In the genomic region with DNA sequence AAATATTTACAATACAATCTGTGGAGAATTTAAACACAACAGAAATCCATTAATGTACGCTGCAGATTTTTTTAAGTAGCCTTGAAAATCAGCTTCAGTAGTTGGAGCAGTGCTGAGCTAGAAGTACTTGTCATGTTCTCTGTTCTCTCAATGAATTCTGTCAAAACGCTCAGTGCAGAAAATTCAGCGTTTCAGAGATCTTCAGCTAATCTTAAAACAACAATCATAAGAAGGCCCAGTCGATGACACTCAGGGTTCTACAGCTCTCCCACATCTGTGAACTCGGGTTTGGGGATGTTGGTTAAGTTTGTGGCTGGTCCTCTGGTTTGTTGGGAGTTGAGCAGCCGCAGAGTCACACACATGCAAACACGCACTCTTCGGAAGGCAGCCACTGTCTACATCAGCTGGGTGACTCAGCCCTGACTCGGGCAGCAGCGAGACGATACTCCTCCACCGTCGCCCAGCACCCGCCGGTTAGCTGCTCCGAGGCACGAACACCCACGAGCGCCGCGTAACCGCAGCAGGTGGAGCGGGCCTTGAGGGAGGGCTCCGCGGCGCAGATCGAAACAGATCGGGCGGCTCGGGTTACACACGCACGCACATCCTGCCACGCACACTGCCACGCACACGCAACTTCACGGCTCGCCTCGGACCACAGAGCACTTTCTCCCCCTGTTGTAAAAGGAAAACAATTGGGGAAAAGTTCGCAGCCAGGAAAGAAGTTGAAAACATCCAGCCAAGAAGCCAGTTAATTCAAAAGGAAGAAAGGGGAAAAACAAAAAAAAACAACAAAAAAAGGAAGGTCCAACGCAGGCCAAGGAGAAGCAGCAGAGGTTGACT, we compare ENCODE assay signal across 1 cellular context.
TF ChIP-seq lines count a peak whose summit lies in the region.

No MANE protein-coding gene starts in this region.

TF ChIP-seq in HepG2, 621 proteins besides CTCF, POLR2A, EP300 and RAD21 (continued from another document and continues in another):
- TF ChIP-seq, protein P1, sequence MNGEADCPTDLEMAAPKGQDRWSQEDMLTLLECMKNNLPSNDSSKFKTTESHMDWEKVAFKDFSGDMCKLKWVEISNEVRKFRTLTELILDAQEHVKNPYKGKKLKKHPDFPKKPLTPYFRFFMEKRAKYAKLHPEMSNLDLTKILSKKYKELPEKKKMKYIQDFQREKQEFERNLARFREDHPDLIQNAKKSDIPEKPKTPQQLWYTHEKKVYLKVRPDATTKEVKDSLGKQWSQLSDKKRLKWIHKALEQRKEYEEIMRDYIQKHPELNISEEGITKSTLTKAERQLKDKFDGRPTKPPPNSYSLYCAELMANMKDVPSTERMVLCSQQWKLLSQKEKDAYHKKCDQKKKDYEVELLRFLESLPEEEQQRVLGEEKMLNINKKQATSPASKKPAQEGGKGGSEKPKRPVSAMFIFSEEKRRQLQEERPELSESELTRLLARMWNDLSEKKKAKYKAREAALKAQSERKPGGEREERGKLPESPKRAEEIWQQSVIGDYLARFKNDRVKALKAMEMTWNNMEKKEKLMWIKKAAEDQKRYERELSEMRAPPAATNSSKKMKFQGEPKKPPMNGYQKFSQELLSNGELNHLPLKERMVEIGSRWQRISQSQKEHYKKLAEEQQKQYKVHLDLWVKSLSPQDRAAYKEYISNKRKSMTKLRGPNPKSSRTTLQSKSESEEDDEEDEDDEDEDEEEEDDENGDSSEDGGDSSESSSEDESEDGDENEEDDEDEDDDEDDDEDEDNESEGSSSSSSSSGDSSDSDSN (CRISPR knock-in tag; IDR thresholded peaks at IDR 0.05): peak; percentile 85
- TF ChIP-seq ZNF468 (CRISPR knock-in tag; IDR thresholded peaks at IDR 0.05) (no peak), HIVEP1 (CRISPR knock-in tag; IDR thresholded peaks at IDR 0.05) (no peak), TARDBP (CRISPR knock-in tag; IDR thresholded peaks at IDR 0.05) (no peak), SMAD3 (CRISPR knock-in tag; IDR thresholded peaks at IDR 0.05) (no peak), TBX2 (CRISPR knock-in tag; IDR thresholded peaks at IDR 0.05; ENCODE audit: borderline replicate concordance) (0 out of 2 replicates have a peak, but pooled peaks have one; percentile 13), GPN1 (CRISPR knock-in tag; IDR thresholded peaks at IDR 0.05; ENCODE audit: borderline replicate concordance) (no peak), ZNF446 (CRISPR knock-in tag; IDR thresholded peaks at IDR 0.05) (no peak), ZNF143 (CRISPR knock-in tag; IDR thresholded peaks at IDR 0.05) (no peak), CREB1 (IDR thresholded peaks at IDR 0.05) (no peak), CREB1 (CRISPR knock-in tag; IDR thresholded peaks at IDR 0.05) (no peak), RBM22 (optimal IDR thresholded peaks at IDR 0.05; ENCODE audit: low read length) (no peak), ZNF296 (CRISPR knock-in tag; conservative IDR thresholded peaks at IDR 0.05) (no peak), AGO1 (IDR thresholded peaks at IDR 0.05; ENCODE audit: low read depth, low read length, poor library complexity, severe bottlenecking) (peak; percentile 60), ZNF510 (CRISPR knock-in tag; IDR thresholded peaks at IDR 0.05; ENCODE audit: low read depth) (no peak), KMT2B (CRISPR knock-in tag; IDR thresholded peaks at IDR 0.05) (peak; percentile 63), POGZ (CRISPR knock-in tag; IDR thresholded peaks at IDR 0.05) (peak; percentile 44), CEBPB (IDR thresholded peaks at IDR 0.05; ENCODE audit: borderline replicate concordance, low read depth, low read length) (no peak), ZNF766 (CRISPR knock-in tag; IDR thresholded peaks at IDR 0.05; ENCODE audit: borderline replicate concordance) (no peak), FOSL2 (CRISPR knock-in tag; IDR thresholded peaks at IDR 0.05) (peak; percentile 89), ZNF550 (CRISPR knock-in tag; IDR thresholded peaks at IDR 0.05; ENCODE audit: borderline replicate concordance) (no peak), RORA (CRISPR knock-in tag; IDR thresholded peaks at IDR 0.05) (no peak), ZNF556 (CRISPR knock-in tag; IDR thresholded peaks at IDR 0.05; ENCODE audit: borderline replicate concordance) (no peak), EED (CRISPR knock-in tag; IDR thresholded peaks at IDR 0.05) (no peak), ZNF850 (CRISPR knock-in tag; conservative IDR thresholded peaks at IDR 0.05) (no peak), ASH2L (IDR thresholded peaks at IDR 0.05; ENCODE audit: insufficient read length, low read depth, low read length) (peak; percentile 54), ZMAT3 (CRISPR knock-in tag; conservative IDR thresholded peaks at IDR 0.05) (peak; percentile 11; the same call in 1 of the 2 replicates), ZNF44 (CRISPR knock-in tag; IDR thresholded peaks at IDR 0.05) (no peak)
- TF ChIP-seq, protein P2, sequence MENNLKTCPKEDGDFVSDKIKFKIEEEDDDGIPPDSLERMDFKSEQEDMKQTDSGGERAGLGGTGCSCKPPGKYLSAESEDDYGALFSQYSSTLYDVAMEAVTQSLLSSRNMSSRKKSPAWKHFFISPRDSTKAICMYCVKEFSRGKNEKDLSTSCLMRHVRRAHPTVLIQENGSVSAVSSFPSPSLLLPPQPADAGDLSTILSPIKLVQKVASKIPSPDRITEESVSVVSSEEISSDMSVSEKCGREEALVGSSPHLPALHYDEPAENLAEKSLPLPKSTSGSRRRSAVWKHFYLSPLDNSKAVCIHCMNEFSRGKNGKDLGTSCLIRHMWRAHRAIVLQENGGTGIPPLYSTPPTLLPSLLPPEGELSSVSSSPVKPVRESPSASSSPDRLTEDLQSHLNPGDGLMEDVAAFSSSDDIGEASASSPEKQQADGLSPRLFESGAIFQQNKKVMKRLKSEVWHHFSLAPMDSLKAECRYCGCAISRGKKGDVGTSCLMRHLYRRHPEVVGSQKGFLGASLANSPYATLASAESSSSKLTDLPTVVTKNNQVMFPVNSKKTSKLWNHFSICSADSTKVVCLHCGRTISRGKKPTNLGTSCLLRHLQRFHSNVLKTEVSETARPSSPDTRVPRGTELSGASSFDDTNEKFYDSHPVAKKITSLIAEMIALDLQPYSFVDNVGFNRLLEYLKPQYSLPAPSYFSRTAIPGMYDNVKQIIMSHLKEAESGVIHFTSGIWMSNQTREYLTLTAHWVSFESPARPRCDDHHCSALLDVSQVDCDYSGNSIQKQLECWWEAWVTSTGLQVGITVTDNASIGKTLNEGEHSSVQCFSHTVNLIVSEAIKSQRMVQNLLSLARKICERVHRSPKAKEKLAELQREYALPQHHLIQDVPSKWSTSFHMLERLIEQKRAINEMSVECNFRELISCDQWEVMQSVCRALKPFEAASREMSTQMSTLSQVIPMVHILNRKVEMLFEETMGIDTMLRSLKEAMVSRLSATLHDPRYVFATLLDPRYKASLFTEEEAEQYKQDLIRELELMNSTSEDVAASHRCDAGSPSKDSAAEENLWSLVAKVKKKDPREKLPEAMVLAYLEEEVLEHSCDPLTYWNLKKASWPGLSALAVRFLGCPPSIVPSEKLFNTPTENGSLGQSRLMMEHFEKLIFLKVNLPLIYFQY (CRISPR knock-in tag; IDR thresholded peaks at IDR 0.05; ENCODE audit: borderline replicate concordance): no peak
- TF ChIP-seq, protein P3, sequence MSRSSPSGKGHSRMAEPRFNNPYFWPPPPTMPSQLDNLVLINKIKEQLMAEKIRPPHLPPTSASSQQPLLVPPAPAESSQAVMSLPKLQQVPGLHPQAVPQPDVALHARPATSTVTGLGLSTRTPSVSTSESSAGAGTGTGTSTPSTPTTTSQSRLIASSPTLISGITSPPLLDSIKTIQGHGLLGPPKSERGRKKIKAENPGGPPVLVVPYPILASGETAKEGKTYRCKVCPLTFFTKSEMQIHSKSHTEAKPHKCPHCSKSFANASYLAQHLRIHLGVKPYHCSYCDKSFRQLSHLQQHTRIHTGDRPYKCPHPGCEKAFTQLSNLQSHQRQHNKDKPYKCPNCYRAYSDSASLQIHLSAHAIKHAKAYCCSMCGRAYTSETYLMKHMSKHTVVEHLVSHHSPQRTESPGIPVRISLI (CRISPR knock-in tag; IDR thresholded peaks at IDR 0.05; ENCODE audit: borderline replicate concordance): no peak
- TF ChIP-seq, protein P4, sequence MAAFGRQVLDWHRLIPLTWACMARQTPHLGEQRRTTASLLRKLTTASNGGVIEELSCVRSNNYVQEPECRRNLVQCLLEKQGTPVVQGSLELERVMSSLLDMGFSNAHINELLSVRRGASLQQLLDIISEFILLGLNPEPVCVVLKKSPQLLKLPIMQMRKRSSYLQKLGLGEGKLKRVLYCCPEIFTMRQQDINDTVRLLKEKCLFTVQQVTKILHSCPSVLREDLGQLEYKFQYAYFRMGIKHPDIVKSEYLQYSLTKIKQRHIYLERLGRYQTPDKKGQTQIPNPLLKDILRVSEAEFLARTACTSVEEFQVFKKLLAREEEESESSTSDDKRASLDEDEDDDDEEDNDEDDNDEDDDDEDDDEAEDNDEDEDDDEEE (CRISPR knock-in tag; IDR thresholded peaks at IDR 0.05): no peak
- TF ChIP-seq, protein P5, sequence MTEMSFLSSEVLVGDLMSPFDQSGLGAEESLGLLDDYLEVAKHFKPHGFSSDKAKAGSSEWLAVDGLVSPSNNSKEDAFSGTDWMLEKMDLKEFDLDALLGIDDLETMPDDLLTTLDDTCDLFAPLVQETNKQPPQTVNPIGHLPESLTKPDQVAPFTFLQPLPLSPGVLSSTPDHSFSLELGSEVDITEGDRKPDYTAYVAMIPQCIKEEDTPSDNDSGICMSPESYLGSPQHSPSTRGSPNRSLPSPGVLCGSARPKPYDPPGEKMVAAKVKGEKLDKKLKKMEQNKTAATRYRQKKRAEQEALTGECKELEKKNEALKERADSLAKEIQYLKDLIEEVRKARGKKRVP (CRISPR knock-in tag; IDR thresholded peaks at IDR 0.05): 0 out of 4 replicates have a peak, but pooled peaks of 1 of the 2 experiments have one; percentile 6
- TF ChIP-seq, protein P6, sequence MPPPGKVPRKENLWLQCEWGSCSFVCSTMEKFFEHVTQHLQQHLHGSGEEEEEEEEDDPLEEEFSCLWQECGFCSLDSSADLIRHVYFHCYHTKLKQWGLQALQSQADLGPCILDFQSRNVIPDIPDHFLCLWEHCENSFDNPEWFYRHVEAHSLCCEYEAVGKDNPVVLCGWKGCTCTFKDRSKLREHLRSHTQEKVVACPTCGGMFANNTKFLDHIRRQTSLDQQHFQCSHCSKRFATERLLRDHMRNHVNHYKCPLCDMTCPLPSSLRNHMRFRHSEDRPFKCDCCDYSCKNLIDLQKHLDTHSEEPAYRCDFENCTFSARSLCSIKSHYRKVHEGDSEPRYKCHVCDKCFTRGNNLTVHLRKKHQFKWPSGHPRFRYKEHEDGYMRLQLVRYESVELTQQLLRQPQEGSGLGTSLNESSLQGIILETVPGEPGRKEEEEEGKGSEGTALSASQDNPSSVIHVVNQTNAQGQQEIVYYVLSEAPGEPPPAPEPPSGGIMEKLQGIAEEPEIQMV (CRISPR knock-in tag; IDR thresholded peaks at IDR 0.05; ENCODE audit: low read depth): no peak
- TF ChIP-seq, protein P7, sequence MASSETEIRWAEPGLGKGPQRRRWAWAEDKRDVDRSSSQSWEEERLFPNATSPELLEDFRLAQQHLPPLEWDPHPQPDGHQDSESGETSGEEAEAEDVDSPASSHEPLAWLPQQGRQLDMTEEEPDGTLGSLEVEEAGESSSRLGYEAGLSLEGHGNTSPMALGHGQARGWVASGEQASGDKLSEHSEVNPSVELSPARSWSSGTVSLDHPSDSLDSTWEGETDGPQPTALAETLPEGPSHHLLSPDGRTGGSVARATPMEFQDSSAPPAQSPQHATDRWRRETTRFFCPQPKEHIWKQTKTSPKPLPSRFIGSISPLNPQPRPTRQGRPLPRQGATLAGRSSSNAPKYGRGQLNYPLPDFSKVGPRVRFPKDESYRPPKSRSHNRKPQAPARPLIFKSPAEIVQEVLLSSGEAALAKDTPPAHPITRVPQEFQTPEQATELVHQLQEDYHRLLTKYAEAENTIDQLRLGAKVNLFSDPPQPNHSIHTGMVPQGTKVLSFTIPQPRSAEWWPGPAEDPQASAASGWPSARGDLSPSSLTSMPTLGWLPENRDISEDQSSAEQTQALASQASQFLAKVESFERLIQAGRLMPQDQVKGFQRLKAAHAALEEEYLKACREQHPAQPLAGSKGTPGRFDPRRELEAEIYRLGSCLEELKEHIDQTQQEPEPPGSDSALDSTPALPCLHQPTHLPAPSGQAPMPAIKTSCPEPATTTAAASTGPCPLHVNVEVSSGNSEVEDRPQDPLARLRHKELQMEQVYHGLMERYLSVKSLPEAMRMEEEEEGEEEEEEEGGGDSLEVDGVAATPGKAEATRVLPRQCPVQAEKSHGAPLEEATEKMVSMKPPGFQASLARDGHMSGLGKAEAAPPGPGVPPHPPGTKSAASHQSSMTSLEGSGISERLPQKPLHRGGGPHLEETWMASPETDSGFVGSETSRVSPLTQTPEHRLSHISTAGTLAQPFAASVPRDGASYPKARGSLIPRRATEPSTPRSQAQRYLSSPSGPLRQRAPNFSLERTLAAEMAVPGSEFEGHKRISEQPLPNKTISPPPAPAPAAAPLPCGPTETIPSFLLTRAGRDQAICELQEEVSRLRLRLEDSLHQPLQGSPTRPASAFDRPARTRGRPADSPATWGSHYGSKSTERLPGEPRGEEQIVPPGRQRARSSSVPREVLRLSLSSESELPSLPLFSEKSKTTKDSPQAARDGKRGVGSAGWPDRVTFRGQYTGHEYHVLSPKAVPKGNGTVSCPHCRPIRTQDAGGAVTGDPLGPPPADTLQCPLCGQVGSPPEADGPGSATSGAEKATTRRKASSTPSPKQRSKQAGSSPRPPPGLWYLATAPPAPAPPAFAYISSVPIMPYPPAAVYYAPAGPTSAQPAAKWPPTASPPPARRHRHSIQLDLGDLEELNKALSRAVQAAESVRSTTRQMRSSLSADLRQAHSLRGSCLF (CRISPR knock-in tag; IDR thresholded peaks at IDR 0.05; ENCODE audit: borderline replicate concordance): no peak
- TF ChIP-seq, protein P8, sequence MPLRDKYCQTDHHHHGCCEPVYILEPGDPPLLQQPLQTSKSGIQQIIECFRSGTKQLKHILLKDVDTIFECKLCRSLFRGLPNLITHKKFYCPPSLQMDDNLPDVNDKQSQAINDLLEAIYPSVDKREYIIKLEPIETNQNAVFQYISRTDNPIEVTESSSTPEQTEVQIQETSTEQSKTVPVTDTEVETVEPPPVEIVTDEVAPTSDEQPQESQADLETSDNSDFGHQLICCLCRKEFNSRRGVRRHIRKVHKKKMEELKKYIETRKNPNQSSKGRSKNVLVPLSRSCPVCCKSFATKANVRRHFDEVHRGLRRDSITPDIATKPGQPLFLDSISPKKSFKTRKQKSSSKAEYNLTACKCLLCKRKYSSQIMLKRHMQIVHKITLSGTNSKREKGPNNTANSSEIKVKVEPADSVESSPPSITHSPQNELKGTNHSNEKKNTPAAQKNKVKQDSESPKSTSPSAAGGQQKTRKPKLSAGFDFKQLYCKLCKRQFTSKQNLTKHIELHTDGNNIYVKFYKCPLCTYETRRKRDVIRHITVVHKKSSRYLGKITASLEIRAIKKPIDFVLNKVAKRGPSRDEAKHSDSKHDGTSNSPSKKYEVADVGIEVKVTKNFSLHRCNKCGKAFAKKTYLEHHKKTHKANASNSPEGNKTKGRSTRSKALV (CRISPR knock-in tag; IDR thresholded peaks at IDR 0.05): no peak; the same call in 1 of the 2 replicates
- TF ChIP-seq, protein P9, sequence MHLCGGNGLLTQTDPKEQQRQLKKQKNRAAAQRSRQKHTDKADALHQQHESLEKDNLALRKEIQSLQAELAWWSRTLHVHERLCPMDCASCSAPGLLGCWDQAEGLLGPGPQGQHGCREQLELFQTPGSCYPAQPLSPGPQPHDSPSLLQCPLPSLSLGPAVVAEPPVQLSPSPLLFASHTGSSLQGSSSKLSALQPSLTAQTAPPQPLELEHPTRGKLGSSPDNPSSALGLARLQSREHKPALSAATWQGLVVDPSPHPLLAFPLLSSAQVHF (CRISPR knock-in tag; IDR thresholded peaks at IDR 0.05): no peak
